Comparison of ENCODE assay signal across 25 cellular contexts in the genomic region with DNA sequence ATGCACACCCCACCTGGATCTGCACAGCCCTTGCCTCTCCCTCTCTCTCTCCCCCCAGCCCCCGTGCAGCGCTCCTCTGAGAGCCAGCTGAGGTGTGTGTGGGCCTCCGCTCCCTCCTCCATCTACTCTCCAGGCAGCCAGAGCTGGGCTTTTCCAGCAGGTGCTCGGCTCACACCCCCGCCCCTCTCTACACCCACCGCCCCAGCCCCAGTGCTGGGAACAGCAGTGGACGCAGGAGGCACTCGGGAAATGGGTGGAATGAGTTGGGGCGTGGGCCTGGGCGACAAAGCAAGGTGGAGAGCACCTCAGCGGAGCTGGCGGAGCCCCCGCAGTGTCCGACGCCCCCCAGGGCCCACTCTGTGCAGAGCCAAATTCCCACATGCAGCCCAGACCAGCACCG. TPM values are rescaled to one million over a fixed set of nuclear protein-coding genes. Genes with fewer than 3 reads are reported as not detected.
"Had no signal": no experiment of that assay in that cellular context is flagged by ENCODE, and none has a peak within 500 bp of the region (broad histone marks: within the 10 kb centered on the region; RNA-seq: fewer than 3 reads in every experiment).

No MANE protein-coding gene starts in this region.

- H3K4me2 ChIP-seq: KMS-11 had no signal

- H3K4me1 ChIP-seq: SJSA1 had no signal

- H3K4me3 ChIP-seq: K562, SJSA1, SK-N-MC had no signal

- FAIRE-seq: K562 had no signal

- H3K27me3 ChIP-seq: SJSA1 had no signal

- H3K9me3 ChIP-seq: SJSA1 had no signal

- ATAC-seq: K562, PC-3 had no signal

- H3K27ac Mint-ChIP-seq: IgD-negative memory B cell had no signal

- H3K4me3 Mint-ChIP-seq: IgD-negative memory B cell had no signal

- DNase-seq: Kasumi-1; MM.1S; NCI-H1092 treated with DMSO at 0.1 percent for 48 hours; NCI-H1436; NCI-H187; NCI-H2029; NCI-H2081 treated with DMSO at 0.1 percent for 48 hours; NCI-H2171; NCI-H226; NCI-H446; NCI-H510A; NCI-H524 treated with DMSO at 0.1 percent for 48 hours; NCI-H69; NCI-H774; NK-92 treated with Interleukin-12 subunit alpha and Interleukin-12 subunit beta, amount 100 ng/mL, for 24 hours; PC-3; Right ventricle myocardium superior; SIG-M5 had no signal

- H3K27me3 Mint-ChIP-seq: IgD-negative memory B cell had no signal

- H3K9ac ChIP-seq: KMS-11 had no signal

- H3K9me3 Mint-ChIP-seq: IgD-negative memory B cell had no signal

- H3K27ac ChIP-seq: KMS-11, SJSA1, SK-N-MC had no signal

- H3K36me3 Mint-ChIP-seq: IgD-negative memory B cell had no signal

RNA-seq across cellular contexts. Expression of a gene that starts 13.3 kb away (rescaled TPM):
- total RNA-seq: HT1080, M059J, PC-3, Right ventricle myocardium superior, SJSA1 had no signal
- polyA plus RNA-seq: IgD-negative memory B cell, K562 had no signal
